ENCODE assay signal across 8 cellular contexts in genomic region chr4:80184791-80185756, GRCh38. TPM values are rescaled to one million over a fixed set of nuclear protein-coding genes. Genes with fewer than 3 reads are reported as not detected.
DNase-seq lines count a peak whose midpoint lies in the region; ATAC-seq and TF ChIP-seq lines count a peak whose summit lies in the region.

No MANE protein-coding gene starts in this region.

- no peak for TF ChIP-seq POLR2A in testis (IDR thresholded peaks at IDR 0.05)

- peak overlapping the region; percentile 60; the same call in 1 of the 2 replicates for H3K27ac ChIP-seq in BLaER1
- no peak overlapping the region for H3K27ac ChIP-seq in HL-60 (replicated peaks)
- peak overlapping the region; percentile 78 to 82 for H3K27ac ChIP-seq in testis

- H3K4me2 ChIP-seq in BLaER1: peak overlapping the region; percentile 72

- no peak for DNase-seq in HL-60 (ENCODE audit: low read depth in 1 of 2, low spot score in 1 of 2)
- DNase-seq in adipocyte (ENCODE audit: low read depth): no peak
- peak; percentile 32 for DNase-seq in left kidney (ENCODE audit: low read depth, low spot score)
- no peak for DNase-seq in testis
- DNase-seq in NCI-H1105 (lab: John Stamatoyannopoulos, UW): no peak

- H3K27me3 ChIP-seq in BLaER1: no peaks in the 10 kb centered on the region
- H3K27me3 ChIP-seq in HL-60 (ENCODE audit: insufficient read depth, poor library complexity, severe bottlenecking): peaks cover 24% of the 10 kb centered on the region
- no peaks in the 10 kb centered on the region for H3K27me3 ChIP-seq in adipocyte (replicated peaks; ENCODE audit: control insufficient read depth, insufficient read depth, low read length)
- H3K27me3 ChIP-seq in testis: peaks cover 5% of the 10 kb centered on the region

- peak overlapping the region; percentile 68 for H3K4me3 ChIP-seq in BLaER1
- peak overlapping the region; percentile 80 for H3K4me3 ChIP-seq in HL-60 (replicated peaks; ENCODE audit: insufficient read depth, low read length)
- H3K4me3 ChIP-seq in adipocyte (ENCODE audit: low read length): peak overlapping the region; percentile 95
- peak overlapping the region; percentile 69 to 72 for H3K4me3 ChIP-seq in testis

- H3K9me3 ChIP-seq in BLaER1: peaks cover 31% of the 10 kb centered on the region
- H3K9me3 ChIP-seq in adipocyte (ENCODE audit: control insufficient read depth, low read length): no peaks in the 10 kb centered on the region
- no peaks in the 10 kb centered on the region for H3K9me3 ChIP-seq in testis

- H3K9ac ChIP-seq in BLaER1 (peak overlapping the region; percentile 69; the same call in 1 of the 2 replicates), adipocyte (ENCODE audit: low read length) (peak overlapping the region; percentile 91)

- intact Hi-C loops in testis (cut with DNase I; ENCODE audit: low total_unique reads): loop anchor here (10.0 kb wide), 1 partner anchor 110 kb away; the partner anchor contains the start of gene ANTXR2

- TF ChIP-seq CTCF in HL-60 (IDR thresholded peaks at IDR 0.05; ENCODE audit: insufficient read depth, low read length): no peak
- TF ChIP-seq CTCF in testis (IDR thresholded peaks at IDR 0.05): no peak

- 2% methylated on average over 30 to 43 of the region's 43 CpGs for WGBS in testis, 2 donors

- no peaks in the 10 kb centered on the region for H4K20me1 ChIP-seq in BLaER1

- ATAC-seq in GM18909 (IDR thresholded peaks at IDR 0.05; ENCODE audit: poor library complexity, unreplicated experiment): no peak
- no peak for ATAC-seq in GM19397 (IDR thresholded peaks at IDR 0.05; ENCODE audit: unreplicated experiment)

- H3K36me3 ChIP-seq in BLaER1: peaks cover 2% of the 10 kb centered on the region; the same call in 1 of the 2 replicates
- H3K36me3 ChIP-seq in adipocyte (ENCODE audit: control insufficient read depth, insufficient read depth, low read length, severe bottlenecking): no peaks in the 10 kb centered on the region
- H3K36me3 ChIP-seq in testis (ENCODE audit: low read depth, missing control alignments): no peaks in the 10 kb centered on the region

- H3K4me1 ChIP-seq in BLaER1 (peaks cover 7% of the 10 kb centered on the region; the same call in 1 of the 2 replicates), adipocyte (ENCODE audit: control insufficient read depth, insufficient read depth, low read length) (peaks cover 17% of the 10 kb centered on the region), testis (peaks cover 15% of the 10 kb centered on the region)

RNA-seq across cellular contexts. Expression of gene PRDM8, which starts 12.2 kb away (rescaled TPM):
- 1 to 10 TPM; 3.9 to 4.3 TPM for total RNA-seq in testis
- polyA plus RNA-seq in testis (ENCODE audit: insufficient read depth, low read depth, low replicate concordance): 1.1 TPM
